ENCODE assay signal across 1 cellular context in genomic region chr16:66660422-66661209, GRCh38.
TF ChIP-seq lines count a peak whose summit lies in the region.

No MANE protein-coding gene starts in this region.

TF ChIP-seq in K562, 482 proteins besides CTCF, POLR2A, EP300 and RAD21 (continued from another document and continues in another):
- TF ChIP-seq ARID3A (IDR thresholded peaks at IDR 0.05; ENCODE audit: borderline replicate concordance, low read depth, low read length) (no peak), HMG20A (CRISPR knock-in tag; conservative IDR thresholded peaks at IDR 0.05) (no peak), ZNF668 (CRISPR knock-in tag; IDR thresholded peaks at IDR 0.05) (no peak), KDM2B (CRISPR knock-in tag; IDR thresholded peaks at IDR 0.05) (no peak), ELK3 (CRISPR knock-in tag; IDR thresholded peaks at IDR 0.05) (no peak), DMBX1 (CRISPR knock-in tag; IDR thresholded peaks at IDR 0.05; ENCODE audit: borderline replicate concordance) (0 out of 2 replicates have a peak, but pooled peaks have one; percentile 14), ZNF778 (CRISPR knock-in tag; IDR thresholded peaks at IDR 0.05) (no peak), EWSR1 (IDR thresholded peaks at IDR 0.05; ENCODE audit: borderline replicate concordance, low read depth, partially characterized antibody) (no peak), ZBED1 (IDR thresholded peaks at IDR 0.05) (no peak), RBM14 (IDR thresholded peaks at IDR 0.05; ENCODE audit: borderline replicate concordance, insufficient read depth, low read depth, low read length) (no peak), PHTF2 (CRISPR knock-in tag; IDR thresholded peaks at IDR 0.05) (no peak), HEY1 (CRISPR knock-in tag; IDR thresholded peaks at IDR 0.05; ENCODE audit: borderline replicate concordance) (no peak), MEF2A (IDR thresholded peaks at IDR 0.05; ENCODE audit: control insufficient read depth, low read depth, low read length) (no peak), HMG20B (CRISPR knock-in tag; IDR thresholded peaks at IDR 0.05) (no peak), ZNF124 (CRISPR knock-in tag; IDR thresholded peaks at IDR 0.05) (no peak), PHB2 (IDR thresholded peaks at IDR 0.05; ENCODE audit: low read depth) (no peak), CEBPZ (IDR thresholded peaks at IDR 0.05; ENCODE audit: borderline replicate concordance, low read depth, low read length) (no peak), ARNT (IDR thresholded peaks at IDR 0.05) (no peak), ZNF449 (CRISPR knock-in tag; IDR thresholded peaks at IDR 0.05) (no peak), PYGO2 (tag; IDR thresholded peaks at IDR 0.05) (no peak), CBX2 (IDR thresholded peaks at IDR 0.05; ENCODE audit: insufficient read depth, low read length, poor library complexity, severe bottlenecking) (no peak), HMGN3 (IDR thresholded peaks at IDR 0.05; ENCODE audit: borderline replicate concordance, extremely low read depth, insufficient read length, low read depth, low read length) (no peak), TCF7L2 (IDR thresholded peaks at IDR 0.05; ENCODE audit: low read depth, low read length) (no peak), MTA1 (IDR thresholded peaks at IDR 0.05; ENCODE audit: borderline replicate concordance) (peak; percentile 25; the same call in 1 of the 2 replicates), TRIM28 (IDR thresholded peaks at IDR 0.05) (0 out of 2 replicates have a peak, but pooled peaks have one; percentile 21), DDX20 (tag; IDR thresholded peaks at IDR 0.05; ENCODE audit: low read depth) (no peak), SMARCB1 (IDR thresholded peaks at IDR 0.05; ENCODE audit: insufficient read length, low read depth) (no peak), KAT7 (CRISPR knock-in tag; IDR thresholded peaks at IDR 0.05; ENCODE audit: borderline replicate concordance) (no peak), SMAD1 (IDR thresholded peaks at IDR 0.05; ENCODE audit: low read depth, low read length, partially characterized antibody) (no peak), MXI1 (IDR thresholded peaks at IDR 0.05; ENCODE audit: low read depth, low read length) (no peak), SRSF9 (IDR thresholded peaks at IDR 0.05; ENCODE audit: borderline replicate concordance, low read depth, low read length) (no peak), THRAP3 (IDR thresholded peaks at IDR 0.05; ENCODE audit: borderline replicate concordance) (no peak), MTA2 (IDR thresholded peaks at IDR 0.05; ENCODE audit: low read depth) (peak; percentile 46; the same call in 1 of the 2 replicates), E2F5 (CRISPR knock-in tag; IDR thresholded peaks at IDR 0.05) (no peak), THAP12 (CRISPR knock-in tag; IDR thresholded peaks at IDR 0.05) (no peak), TCF7 (IDR thresholded peaks at IDR 0.05; ENCODE audit: borderline replicate concordance) (no peak), ZNF274 (IDR thresholded peaks at IDR 0.05; ENCODE audit: borderline replicate concordance, low read depth, low read length) (no peak), ZNF318 (IDR thresholded peaks at IDR 0.05; ENCODE audit: borderline replicate concordance in 1 of 2, low read depth in 1 of 2) (no peak), SNRNP70 (optimal IDR thresholded peaks at IDR 0.05; ENCODE audit: low read depth, low read length) (no peak), ZNF224 (CRISPR knock-in tag; IDR thresholded peaks at IDR 0.05) (no peak), TAL1 (IDR thresholded peaks at IDR 0.05) (peak; percentile 65), HNRNPLL (IDR thresholded peaks at IDR 0.05; ENCODE audit: low read depth, low read length, poor library complexity, severe bottlenecking) (peak; percentile 61), ZNF354B (CRISPR knock-in tag; IDR thresholded peaks at IDR 0.05) (no peak), RFX7 (CRISPR knock-in tag; IDR thresholded peaks at IDR 0.05) (no peak), KLF13 (tag; IDR thresholded peaks at IDR 0.05; ENCODE audit: borderline replicate concordance, low read depth) (no peak), ZNF436 (CRISPR knock-in tag; IDR thresholded peaks at IDR 0.05) (no peak)
- TF ChIP-seq, protein P1, sequence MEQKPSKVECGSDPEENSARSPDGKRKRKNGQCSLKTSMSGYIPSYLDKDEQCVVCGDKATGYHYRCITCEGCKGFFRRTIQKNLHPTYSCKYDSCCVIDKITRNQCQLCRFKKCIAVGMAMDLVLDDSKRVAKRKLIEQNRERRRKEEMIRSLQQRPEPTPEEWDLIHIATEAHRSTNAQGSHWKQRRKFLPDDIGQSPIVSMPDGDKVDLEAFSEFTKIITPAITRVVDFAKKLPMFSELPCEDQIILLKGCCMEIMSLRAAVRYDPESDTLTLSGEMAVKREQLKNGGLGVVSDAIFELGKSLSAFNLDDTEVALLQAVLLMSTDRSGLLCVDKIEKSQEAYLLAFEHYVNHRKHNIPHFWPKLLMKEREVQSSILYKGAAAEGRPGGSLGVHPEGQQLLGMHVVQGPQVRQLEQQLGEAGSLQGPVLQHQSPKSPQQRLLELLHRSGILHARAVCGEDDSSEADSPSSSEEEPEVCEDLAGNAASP (IDR thresholded peaks at IDR 0.05), result no peak
